Comparison of ENCODE assay signal across 9 cellular contexts in the genomic region with DNA sequence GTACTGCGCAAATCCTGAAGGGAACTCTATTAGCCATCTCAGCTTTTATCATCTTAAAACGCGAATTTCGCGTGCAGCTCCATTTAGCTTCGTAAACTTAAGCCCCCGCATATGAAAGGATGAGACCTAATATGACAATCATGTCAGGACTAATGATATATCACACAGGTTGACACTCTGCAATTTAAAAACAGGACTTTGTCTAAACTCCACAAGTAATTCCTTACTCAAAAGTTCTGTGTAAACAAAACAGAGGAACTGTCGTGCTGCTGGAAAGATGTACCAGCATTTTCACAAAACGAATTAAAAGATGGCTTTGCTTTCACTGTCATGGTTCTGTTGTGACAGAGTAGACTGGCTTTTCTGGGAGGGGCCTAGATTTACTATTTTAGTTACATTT. TPM values are rescaled to one million over a fixed set of nuclear protein-coding genes. Genes with fewer than 3 reads are reported as not detected.
A peak's percentile ranks its signal among the peaks of the same experiment; 100 is the strongest.
DNase-seq lines count a peak whose midpoint lies in the region; ATAC-seq and TF ChIP-seq lines count a peak whose summit lies in the region.
"Had no signal": no experiment of that assay in that cellular context is flagged by ENCODE, and none has a peak within 500 bp of the region (broad histone marks: within the 10 kb centered on the region; RNA-seq: fewer than 3 reads in every experiment).

No MANE protein-coding gene starts in this region.

- H3K9ac ChIP-seq in HCT116 (ENCODE audit: low read length): no peak overlapping the region

- H3K27ac ChIP-seq in HCT116 (ENCODE audit: low read depth, low read length): no peak overlapping the region
- H3K27ac ChIP-seq in aorta (ENCODE audit: low read depth in 1 of 2, low read length in 2 of 2): no peak overlapping the region

- no peaks in the 10 kb centered on the region for H3K79me2 ChIP-seq in HCT116 (ENCODE audit: insufficient read depth, low read length)

- peak overlapping the region; percentile 57 to 59; a peak in 3 of 4 replicates for H3K4me3 ChIP-seq in HCT116 (replicated peaks in 1 of 2; ENCODE audit: low read depth in 1 of 2, low read length in 2 of 2)
- H3K4me3 ChIP-seq in skeletal muscle cell (ENCODE audit: low read depth, low read length): peak overlapping the region; percentile 73
- no peak overlapping the region for H3K4me3 ChIP-seq in aorta (ENCODE audit: low read length in 2 of 2)

- H3K9me3 Mint-ChIP-seq in WTC11 (no peaks in the 10 kb centered on the region; the same call in 1 of the 2 replicates), glutamatergic neuron (ENCODE audit: unreplicated experiment) (peaks cover 5% of the 10 kb centered on the region)

- BruUV-seq in HCT116 (replicated peaks; lab: Mats Ljungman, UMichigan): TSS peak; percentile 51

- ATAC-seq in HCT116 (0 out of 2 replicates have a peak, but pooled peaks have one; percentile 13), WTC11 (no peak), aorta (ENCODE audit: low FRiP score) (no peak), HG02759 (IDR thresholded peaks at IDR 0.05; ENCODE audit: unreplicated experiment) (no peak)

- DNase-seq in HCT116 (ENCODE audit: low read depth, low spot score) (no peak), WTC11 (ENCODE audit: low spot score) (no peak), glutamatergic neuron (no peak), skeletal muscle cell (ENCODE audit: low read depth) (no peak), aorta (no peak), HK-2 (ENCODE audit: unreplicated experiment) (no peak), mesenteric fat pad (ENCODE audit: low spot score) (no peak)
- DNase-seq: HCEC 1CT had no signal

- no peaks in the 10 kb centered on the region for H3K9me3 ChIP-seq in HCT116 (ENCODE audit: control insufficient read depth in 1 of 2, insufficient read depth in 1 of 2, low read depth in 1 of 2, low read length in 2 of 2)
- no peaks in the 10 kb centered on the region for H3K9me3 ChIP-seq in aorta (ENCODE audit: control insufficient read depth, low read length)

- peaks cover 44% of the 10 kb centered on the region for H3K4me1 Mint-ChIP-seq in WTC11
- peaks cover 9% of the 10 kb centered on the region for H3K4me1 Mint-ChIP-seq in glutamatergic neuron (ENCODE audit: low read depth, unreplicated experiment)

- H3K4me1 ChIP-seq in HCT116 (ENCODE audit: control insufficient read depth in 1 of 2, insufficient read depth in 2 of 2, low read length in 2 of 2) (peaks cover 2 to 23% of the 10 kb centered on the region in 2 experiments; a peak in 2 of 4 replicates), aorta (ENCODE audit: control insufficient read depth in 1 of 2, insufficient read depth in 2 of 2, low read length in 2 of 2) (peaks cover 0 to 5% of the 10 kb centered on the region in 2 donors)

- H3K36me3 Mint-ChIP-seq in WTC11 (no peaks in the 10 kb centered on the region), glutamatergic neuron (ENCODE audit: unreplicated experiment) (no peaks in the 10 kb centered on the region)

- peak overlapping the region; percentile 77 for H3K4me2 ChIP-seq in HCT116 (ENCODE audit: low read length)

- H4K20me1 ChIP-seq in HCT116 (ENCODE audit: insufficient read depth): no peaks in the 10 kb centered on the region

- RAD21 ChIA-PET in HCT116 (lab: Charles Lee; ENCODE audit: low non-redundant PET in 1 of 2, low total read pairs in 2 of 2, uncharacterized antibody in 2 of 2, unreplicated experiment in 2 of 2): no interaction called here

- no peaks in the 10 kb centered on the region for H3K27me3 ChIP-seq in HCT116 (ENCODE audit: insufficient read depth, low read length)
- H3K27me3 ChIP-seq in aorta (ENCODE audit: control insufficient read depth in 1 of 2, insufficient read depth in 2 of 2, low read length in 1 of 2): no peaks in the 10 kb centered on the region

- WGBS in aorta, 2 donors: 76 to 78% methylated on average over 9 of the region's 9 CpGs

- intact Hi-C loops in HCT116 (cut with micrococcal nuclease): no loop called here
- intact Hi-C loops in aorta (cut with DNase I): no loop called here

- peak overlapping the region; percentile 90 for H3K4me3 Mint-ChIP-seq in WTC11
- peak overlapping the region; percentile 87 for H3K4me3 Mint-ChIP-seq in glutamatergic neuron (ENCODE audit: unreplicated experiment)

- H3K27me3 Mint-ChIP-seq in WTC11 (ENCODE audit: low read depth) (peaks cover 22% of the 10 kb centered on the region), glutamatergic neuron (ENCODE audit: unreplicated experiment) (peaks cover 7% of the 10 kb centered on the region)

- H3K36me3 ChIP-seq in HCT116 (ENCODE audit: control insufficient read depth in 1 of 2, insufficient read depth in 2 of 2, low read length in 2 of 2): no peaks in the 10 kb centered on the region
- no peaks in the 10 kb centered on the region for H3K36me3 ChIP-seq in aorta (ENCODE audit: control insufficient read depth in 1 of 2, insufficient read depth in 2 of 2, low read length in 1 of 2)

- no peak overlapping the region for H3K27ac Mint-ChIP-seq in WTC11
- H3K27ac Mint-ChIP-seq in glutamatergic neuron (ENCODE audit: unreplicated experiment): peak overlapping the region; percentile 73

- CTCF ChIA-PET in HCT116 (lab: Charles Lee): interaction anchor here (3.2 kb wide), 1 partner anchor 14 kb away, joined by 9 read pairs; no protein-coding TSS in a partner anchor
- CTCF ChIA-PET in WTC11 (lab: Charles Lee): interaction anchor here (0.6 kb wide), 1 partner anchor 932 kb away, joined by 3 read pairs; no protein-coding TSS in a partner anchor

- no peak overlapping the region for H2AFZ ChIP-seq in HCT116 (ENCODE audit: low read depth, low read length, poor library complexity, severe bottlenecking)

- TF ChIP-seq POLR2A in HCT116 (IDR thresholded peaks at IDR 0.05; ENCODE audit: borderline replicate concordance, extremely low read depth, insufficient read depth, insufficient read length): no peak

- no peak for TF ChIP-seq RAD21 in HCT116 (IDR thresholded peaks at IDR 0.05; ENCODE audit: low read depth)

- POLR2A ChIA-PET in HCT116 (lab: Charles Lee) (interaction anchor here (1.1 kb wide), 1 partner anchor 15 kb away, joined by 4 read pairs; no protein-coding TSS in a partner anchor), WTC11 (lab: Charles Lee) (no interaction called here)

- H3K9me2 ChIP-seq in HCT116 (ENCODE audit: insufficient read depth): no peaks in the 10 kb centered on the region

- TF ChIP-seq CTCF in HCT116 (IDR thresholded peaks at IDR 0.05 in 2 of 3, conservative IDR thresholded peaks at IDR 0.05 in 1 of 3; ENCODE audit: borderline replicate concordance in 1 of 3, insufficient read depth in 1 of 3, low read depth in 2 of 3, low read length in 2 of 3) (no peak), WTC11 (IDR thresholded peaks at IDR 0.05) (no peak), glutamatergic neuron (IDR thresholded peaks at IDR 0.05; ENCODE audit: partially characterized antibody, unreplicated experiment) (no peak)

TF ChIP-seq in HCT116, 20 proteins besides CTCF, POLR2A, EP300 and RAD21 (continues in another document):
- TF ChIP-seq ELF1 (IDR thresholded peaks at IDR 0.05; ENCODE audit: borderline replicate concordance, low read depth): no peak
- TF ChIP-seq, protein P1, sequence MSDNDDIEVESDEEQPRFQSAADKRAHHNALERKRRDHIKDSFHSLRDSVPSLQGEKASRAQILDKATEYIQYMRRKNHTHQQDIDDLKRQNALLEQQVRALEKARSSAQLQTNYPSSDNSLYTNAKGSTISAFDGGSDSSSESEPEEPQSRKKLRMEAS (IDR thresholded peaks at IDR 0.05): no peak
- TF ChIP-seq FOSL1 (IDR thresholded peaks at IDR 0.05; ENCODE audit: low read depth): no peak
- no peak for TF ChIP-seq JUND (IDR thresholded peaks at IDR 0.05)
- TF ChIP-seq CEBPB (IDR thresholded peaks at IDR 0.05; ENCODE audit: low read depth): no peak
- TF ChIP-seq EGR1 (IDR thresholded peaks at IDR 0.05; ENCODE audit: low read depth): no peak
- no peak for TF ChIP-seq ZFX (IDR thresholded peaks at IDR 0.05)
- TF ChIP-seq SIN3A (IDR thresholded peaks at IDR 0.05; ENCODE audit: low read depth): no peak
- no peak for TF ChIP-seq SP1 (IDR thresholded peaks at IDR 0.05; ENCODE audit: low read depth)
- no peak for TF ChIP-seq TCF7L2 (IDR thresholded peaks at IDR 0.05; ENCODE audit: borderline replicate concordance, extremely low read depth, insufficient read depth, insufficient read length)
- no peak for TF ChIP-seq EZH2phosphoT487 (IDR thresholded peaks at IDR 0.05; ENCODE audit: borderline replicate concordance)
- no peak for TF ChIP-seq YY1 (IDR thresholded peaks at IDR 0.05; ENCODE audit: extremely low read depth, insufficient replicate concordance, low read depth, low read length)

RNA-seq across cellular contexts. Expression of a gene that starts 0.7 kb away (rescaled TPM):
- 2.6 TPM for total RNA-seq in HCT116 (2021; ENCODE audit: unreplicated experiment)
- 0.90 and 1.3 TPM in 2 replicates for polyA plus RNA-seq in HCT116 (2012)
- total RNA-seq in WTC11 (2021): 5.5 to 6.1 TPM (median 5.6 TPM) in 3 replicates
- total RNA-seq in glutamatergic neuron (ENCODE audit: unreplicated experiment): 1.7 TPM
- total RNA-seq in aorta: 1 to 10 TPM; 8.2 to 9.4 TPM
- polyA plus RNA-seq in aorta: 10 to 100 TPM in 1 of 2 donors, 1 to 10 TPM in 1; 5.3 to 12.3 TPM
- 13.6 TPM for total RNA-seq in mesenteric fat pad

RNA-seq across cellular contexts. Expression of a gene that starts 0.9 kb away (rescaled TPM):
- total RNA-seq in HCT116 (2021; ENCODE audit: unreplicated experiment): 5.8 TPM
- polyA plus RNA-seq in HCT116 (2012): 0.99 and 1.2 TPM in 2 replicates
- total RNA-seq in WTC11 (2021): 8.5 to 10.5 TPM (median 10.5 TPM) in 3 replicates
- total RNA-seq in glutamatergic neuron (ENCODE audit: unreplicated experiment): 5.3 TPM
- 1 to 10 TPM; 6.4 to 8.6 TPM for total RNA-seq in aorta
- 1 to 10 TPM; 3.1 to 3.4 TPM for polyA plus RNA-seq in aorta
- total RNA-seq in mesenteric fat pad: 2.4 TPM

Comparison
In these comparisons a context has a peak if more than half of its experiments do, and no peak if none do; other contexts are left out.
1. H3K4me3 ChIP-seq: peak in HCT116 (2 of 2) and skeletal muscle cell (single experiment); none in aorta (0 of 2).